In genomic region chr10:48437546-48437945, GRCh38 we compare ENCODE assay signal across 26 cellular contexts.
"Had no signal": no experiment of that assay in that cellular context is flagged by ENCODE, and none has a peak within 500 bp of the region (broad histone marks: within the 10 kb centered on the region; RNA-seq: fewer than 3 reads in every experiment).

No MANE protein-coding gene starts in this region.

- H3K9me3 Mint-ChIP-seq: dendritic cell treated with granulocyte-macrophage colony-stimulating factor and Interleukin-4, amounts not matched to agents 40 ng/mL and 50 ng/mL, for 4 days; memory B cell; naive thymus-derived CD8-positive, alpha-beta T cell; stimulated activated effector memory CD8-positive, alpha-beta T cell treated with anti-CD3 and anti-CD28 coated beads, Interleukin-12 subunit alpha, Interleukin-12 subunit beta, amount 100 ng/mL, for 72 hours had no signal

- H3K79me2 ChIP-seq: hepatocyte had no signal

- H3K4me3 ChIP-seq: colonic mucosa, esophagus muscularis mucosa, gastroesophageal sphincter, heart left ventricle, hepatocyte, lung, pancreas, prostate gland, right atrium auricular region, sigmoid colon, stomach, tibial nerve, upper lobe of left lung had no signal

- H2AFZ ChIP-seq: hepatocyte had no signal

- H3K27ac Mint-ChIP-seq: dendritic cell treated with granulocyte-macrophage colony-stimulating factor and Interleukin-4, amounts not matched to agents 40 ng/mL and 50 ng/mL, for 4 days; memory B cell; stimulated activated effector memory CD8-positive, alpha-beta T cell treated with anti-CD3 and anti-CD28 coated beads, Interleukin-12 subunit alpha, Interleukin-12 subunit beta, amount 100 ng/mL, for 72 hours had no signal

- H3K27me3 ChIP-seq: colonic mucosa, esophagus muscularis mucosa, foreskin keratinocyte, gastroesophageal sphincter, heart left ventricle, hepatocyte, neutrophil, pancreas, right atrium auricular region, sigmoid colon, stomach, tibial nerve, upper lobe of left lung had no signal

- H3K4me2 ChIP-seq: hepatocyte had no signal

- ATAC-seq: foreskin keratinocyte; gastroesophageal sphincter; heart left ventricle; left lobe of liver; naive thymus-derived CD8-positive, alpha-beta T cell; pancreas; stimulated activated effector memory CD8-positive, alpha-beta T cell treated with anti-CD3 and anti-CD28 coated beads, Interleukin-12 subunit alpha, Interleukin-12 subunit beta, amount 100 ng/mL, for 72 hours had no signal

- H3K9me3 ChIP-seq: colonic mucosa, esophagus muscularis mucosa, gastroesophageal sphincter, heart left ventricle, neutrophil, pancreas, prostate gland, right atrium auricular region, sigmoid colon, stomach, tibial nerve, upper lobe of left lung had no signal

- H3K4me1 Mint-ChIP-seq: memory B cell; naive thymus-derived CD8-positive, alpha-beta T cell; stimulated activated effector memory CD8-positive, alpha-beta T cell treated with anti-CD3 and anti-CD28 coated beads, Interleukin-12 subunit alpha, Interleukin-12 subunit beta, amount 100 ng/mL, for 72 hours had no signal

- H3K27me3 Mint-ChIP-seq: dendritic cell treated with granulocyte-macrophage colony-stimulating factor and Interleukin-4, amounts not matched to agents 40 ng/mL and 50 ng/mL, for 4 days; memory B cell; naive thymus-derived CD8-positive, alpha-beta T cell had no signal

- H3K36me3 ChIP-seq: colonic mucosa, pancreas had no signal

- H3K36me3 Mint-ChIP-seq: stimulated activated effector memory CD8-positive, alpha-beta T cell treated with anti-CD3 and anti-CD28 coated beads, Interleukin-12 subunit alpha, Interleukin-12 subunit beta, amount 100 ng/mL, for 72 hours had no signal

- DNase-seq: colonic mucosa; effector CD8-positive, alpha-beta T cell; foreskin keratinocyte; heart left ventricle; kidney; midbrain; naive thymus-derived CD8-positive, alpha-beta T cell; pancreas; sigmoid colon; stimulated activated CD4-positive, alpha-beta T cell treated with anti-CD3 and anti-CD28 coated beads, Interleukin-2, amount 100 ng/mL, for 24 hours; stimulated activated CD4-positive, alpha-beta T cell treated with anti-CD3 and anti-CD28 coated beads, Interleukin-4, amount 100 ng/mL, for 24 hours; stimulated activated naive CD4-positive, alpha-beta T cell treated with Interleukin-2 at 50 U/mL for 16 hours; stomach; upper lobe of left lung had no signal

- H3K4me3 Mint-ChIP-seq: dendritic cell treated with granulocyte-macrophage colony-stimulating factor and Interleukin-4, amounts not matched to agents 40 ng/mL and 50 ng/mL, for 4 days; memory B cell; naive thymus-derived CD8-positive, alpha-beta T cell; stimulated activated effector memory CD8-positive, alpha-beta T cell treated with anti-CD3 and anti-CD28 coated beads, Interleukin-12 subunit alpha, Interleukin-12 subunit beta, amount 100 ng/mL, for 72 hours had no signal

- H3K4me1 ChIP-seq: colonic mucosa, esophagus muscularis mucosa, gastroesophageal sphincter, heart left ventricle, prostate gland, right atrium auricular region, sigmoid colon, tibial nerve had no signal

- H3K27ac ChIP-seq: colonic mucosa, esophagus muscularis mucosa, foreskin keratinocyte, gastroesophageal sphincter, heart left ventricle, hepatocyte, neutrophil, pancreas, prostate gland, right atrium auricular region, sigmoid colon, stomach, tibial nerve, upper lobe of left lung had no signal
